In genomic region chr12:1994429-1995143, GRCh38 we compare ENCODE assay signal across 1 cellular context.
A peak's percentile ranks its signal among the peaks of the same experiment; 100 is the strongest.
TF ChIP-seq lines count a peak whose summit lies in the region.

No MANE protein-coding gene starts in this region.

TF ChIP-seq in HepG2, 621 proteins besides CTCF, POLR2A, EP300 and RAD21:
- TF ChIP-seq PHF21A (CRISPR knock-in tag; IDR thresholded peaks at IDR 0.05) (0 out of 2 replicates have a peak, but pooled peaks have one; percentile 26), NKX3-1 (CRISPR knock-in tag; IDR thresholded peaks at IDR 0.05) (0 out of 2 replicates have a peak, but pooled peaks have one; percentile 7), ZEB1 (IDR thresholded peaks at IDR 0.05; ENCODE audit: insufficient replicate concordance, low read depth) (no peak), CERS6 (CRISPR knock-in tag; IDR thresholded peaks at IDR 0.05) (no peak)
